In genomic region chr5:35244171-35244570, GRCh38 we compare ENCODE assay signal across 25 cellular contexts. TPM values are rescaled to one million over a fixed set of nuclear protein-coding genes. Genes with fewer than 3 reads are reported as not detected.
A peak's percentile ranks its signal among the peaks of the same experiment; 100 is the strongest.
DNase-seq lines count a peak whose midpoint lies in the region; TF ChIP-seq lines count a peak whose summit lies in the region.
"Had no signal": no experiment of that assay in that cellular context is flagged by ENCODE, and none has a peak within 500 bp of the region (broad histone marks: within the 10 kb centered on the region; RNA-seq: fewer than 3 reads in every experiment).

No MANE protein-coding gene starts in this region.

- no peak overlapping the region for H3K4me3 ChIP-seq in esophagus muscularis mucosa
- H3K4me3 ChIP-seq in parathyroid adenoma (ENCODE audit: low read depth, low read length) = no peak overlapping the region
- H3K4me3 ChIP-seq in smooth muscle cell = no peak overlapping the region
- no peak overlapping the region for H3K4me3 ChIP-seq in mesenchymal stem cell (ENCODE audit: insufficient read depth in 1 of 2, low read depth in 1 of 2, low read length in 2 of 2)
- H3K4me3 ChIP-seq: BLaER1, GM12878 had no signal

- no peak overlapping the region for H4K91ac ChIP-seq in mesenchymal stem cell (ENCODE audit: low read length)

- H4K20me1 ChIP-seq in smooth muscle cell (ENCODE audit: low read depth) = no peaks in the 10 kb centered on the region
- H4K20me1 ChIP-seq: BLaER1 had no signal

- no peak overlapping the region for H4K8ac ChIP-seq in mesenchymal stem cell (ENCODE audit: low read length)

- intact Hi-C loops in esophagus muscularis mucosa (cut with DNase I) = no loop called here

- H2BK120ac ChIP-seq in mesenchymal stem cell (ENCODE audit: low read depth, low read length) = no peak overlapping the region

- no peak overlapping the region for H2AK5ac ChIP-seq in mesenchymal stem cell (ENCODE audit: low read length, severe bottlenecking)

- no peak overlapping the region for H3K4ac ChIP-seq in mesenchymal stem cell (ENCODE audit: low read depth in 1 of 2, low read length in 2 of 2)

- no peak for TF ChIP-seq POLR2A in esophagus muscularis mucosa (IDR thresholded peaks at IDR 0.05; ENCODE audit: low read depth)

- H3K79me2 ChIP-seq in parathyroid adenoma (no peaks in the 10 kb centered on the region), smooth muscle cell (ENCODE audit: low read depth) (no peaks in the 10 kb centered on the region)

- 90% methylated on average over 1 of the region's 1 CpG for WGBS in esophagus muscularis mucosa
- 100% methylated on average over 1 of the region's 1 CpG for WGBS in smooth muscle cell (ENCODE audit: low lambda C conversion rate)
- 83% methylated on average over 1 of the region's 1 CpG for WGBS in mesenchymal stem cell

- H3K9me3 ChIP-seq in esophagus muscularis mucosa (no peaks in the 10 kb centered on the region), parathyroid adenoma (ENCODE audit: control insufficient read depth, low read length) (no peaks in the 10 kb centered on the region), smooth muscle cell (replicated peaks; ENCODE audit: low read depth) (no peaks in the 10 kb centered on the region), mesenchymal stem cell (ENCODE audit: control insufficient read depth, low read length) (no peaks in the 10 kb centered on the region)
- H3K9me3 ChIP-seq: BE2C, BLaER1 had no signal

- H3K14ac ChIP-seq in mesenchymal stem cell (ENCODE audit: low read length in 2 of 2) = no peak overlapping the region

- H2BK5ac ChIP-seq in mesenchymal stem cell (ENCODE audit: low read depth, low read length, poor library complexity, severe bottlenecking) = no peak overlapping the region

- H3K18ac ChIP-seq in mesenchymal stem cell (ENCODE audit: low read depth in 1 of 2, low read length in 2 of 2) = no peak overlapping the region

- TF ChIP-seq CTCF in esophagus muscularis mucosa (IDR thresholded peaks at IDR 0.05) (no peak), parathyroid adenoma (IDR thresholded peaks at IDR 0.05) (no peak), smooth muscle cell (IDR thresholded peaks at IDR 0.05; ENCODE audit: borderline replicate concordance, insufficient read depth, poor library complexity, severe bottlenecking) (no peak)

- no peak overlapping the region for H2BK12ac ChIP-seq in mesenchymal stem cell (ENCODE audit: low read length in 2 of 2)

- H3K27ac ChIP-seq in esophagus muscularis mucosa (replicated peaks in 1 of 4) (no peak overlapping the region), parathyroid adenoma (peak overlapping the region; percentile 22), smooth muscle cell (ENCODE audit: low read depth) (no peak overlapping the region), mesenchymal stem cell (ENCODE audit: low read length, poor library complexity, severe bottlenecking) (no peak overlapping the region)
- H3K27ac ChIP-seq: BLaER1 had no signal

- H3K79me1 ChIP-seq in mesenchymal stem cell (replicated peaks; ENCODE audit: low read length, poor library complexity, severe bottlenecking) = no peaks in the 10 kb centered on the region

- H2AFZ ChIP-seq in parathyroid adenoma = peak overlapping the region; percentile 19
- H2AFZ ChIP-seq in smooth muscle cell (ENCODE audit: low read depth) = no peak overlapping the region
- H2AFZ ChIP-seq in mesenchymal stem cell (ENCODE audit: low read depth, low read length) = no peak overlapping the region

- no peak overlapping the region for H3K23ac ChIP-seq in mesenchymal stem cell (ENCODE audit: low read length in 2 of 2)

- H3K4me2 ChIP-seq in parathyroid adenoma (ENCODE audit: low read length) (no peak overlapping the region), smooth muscle cell (no peak overlapping the region), mesenchymal stem cell (ENCODE audit: low read length, poor library complexity, severe bottlenecking) (no peak overlapping the region)
- H3K4me2 ChIP-seq: BLaER1 had no signal

- no peak for TF ChIP-seq EP300 in esophagus muscularis mucosa (IDR thresholded peaks at IDR 0.05)

- H3K36me3 ChIP-seq in esophagus muscularis mucosa (no peaks in the 10 kb centered on the region), parathyroid adenoma (ENCODE audit: control insufficient read depth, insufficient read depth, low read length) (no peaks in the 10 kb centered on the region), smooth muscle cell (ENCODE audit: low read depth) (no peaks in the 10 kb centered on the region), mesenchymal stem cell (ENCODE audit: control insufficient read depth in 1 of 2, insufficient read depth in 2 of 2, low read depth in 1 of 2, low read length in 2 of 2) (no peaks in the 10 kb centered on the region)
- H3K36me3 ChIP-seq: BE2C, BLaER1 had no signal

- DNase-seq in esophagus muscularis mucosa (ENCODE audit: extremely low spot score) (peak; percentile 31), cerebellar cortex (ENCODE audit: low spot score) (no peak), smooth muscle cell (lab: John Stamatoyannopoulos, UW; ENCODE audit: unreplicated experiment) (no peak), mesenchymal stem cell (no peak)
- DNase-seq: 8988T; ACHN; BE2C; C1 segment of cervical spinal cord; CD4-positive, alpha-beta memory T cell; CD4-positive, CD25-positive, alpha-beta regulatory T cell; CD8-positive, alpha-beta memory T cell; COR-L47; DMS 273 treated with DMSO at 0.1 percent for 48 hours; DMS153; DMS53; DMS79; DND-41; EL; GDM1 had no signal

- no peak overlapping the region for H3K9ac ChIP-seq in parathyroid adenoma
- H3K9ac ChIP-seq in smooth muscle cell (ENCODE audit: low read depth) = no peak overlapping the region
- no peak overlapping the region for H3K9ac ChIP-seq in mesenchymal stem cell (ENCODE audit: low read length)
- H3K9ac ChIP-seq: BLaER1 had no signal

- H3K27me3 ChIP-seq in esophagus muscularis mucosa (no peaks in the 10 kb centered on the region), parathyroid adenoma (ENCODE audit: control insufficient read depth, insufficient read depth, low read length) (no peaks in the 10 kb centered on the region), smooth muscle cell (ENCODE audit: low read depth) (no peaks in the 10 kb centered on the region), mesenchymal stem cell (ENCODE audit: control insufficient read depth in 1 of 2, insufficient read depth in 1 of 2, low read length in 2 of 2) (peaks cover 3% of the 10 kb centered on the region in 2 experiments)
- H3K27me3 ChIP-seq: BE2C, BLaER1 had no signal

- H3F3A ChIP-seq in smooth muscle cell (ENCODE audit: low read depth) = no peaks in the 10 kb centered on the region

- no peak overlapping the region for H2BK15ac ChIP-seq in mesenchymal stem cell (ENCODE audit: low read depth, poor library complexity, severe bottlenecking)

- H3K4me1 ChIP-seq in esophagus muscularis mucosa (peaks cover 0 to 13% (median 9%) of the 10 kb centered on the region in 4 donors), parathyroid adenoma (peaks cover 58% of the 10 kb centered on the region), smooth muscle cell (ENCODE audit: low read depth) (no peaks in the 10 kb centered on the region), mesenchymal stem cell (ENCODE audit: control insufficient read depth, insufficient read depth, low read depth, low read length) (no peaks in the 10 kb centered on the region)
- H3K4me1 ChIP-seq: BE2C had no signal

RNA-seq across cellular contexts. Expression of gene PRLR, which starts 13.9 kb away (rescaled TPM):
- total RNA-seq in esophagus muscularis mucosa (1 to 10 TPM in 1 of 4 donors, under 1 TPM in 3; 0.66 to 1.7 (median 0.79) TPM), smooth muscle cell (19.0 and 47.4 TPM in 2 replicates)
- polyA plus RNA-seq in smooth muscle cell = 2.3 and 8.6 TPM in 2 replicates
- polyA plus RNA-seq in mesenchymal stem cell (2013, experiment 1 of 2) = 0.07 TPM
- 0.10 TPM for polyA plus RNA-seq in mesenchymal stem cell (2013, experiment 2 of 2)
- total RNA-seq: A673; CD4-positive, alpha-beta memory T cell; CD4-positive, CD25-positive, alpha-beta regulatory T cell; CD8-positive, alpha-beta memory T cell; G401 had no signal
- polyA plus RNA-seq: AG04450; CD4-positive, alpha-beta memory T cell; CD4-positive, CD25-positive, alpha-beta regulatory T cell; CD8-positive, alpha-beta memory T cell had no signal
